In the genomic region with DNA sequence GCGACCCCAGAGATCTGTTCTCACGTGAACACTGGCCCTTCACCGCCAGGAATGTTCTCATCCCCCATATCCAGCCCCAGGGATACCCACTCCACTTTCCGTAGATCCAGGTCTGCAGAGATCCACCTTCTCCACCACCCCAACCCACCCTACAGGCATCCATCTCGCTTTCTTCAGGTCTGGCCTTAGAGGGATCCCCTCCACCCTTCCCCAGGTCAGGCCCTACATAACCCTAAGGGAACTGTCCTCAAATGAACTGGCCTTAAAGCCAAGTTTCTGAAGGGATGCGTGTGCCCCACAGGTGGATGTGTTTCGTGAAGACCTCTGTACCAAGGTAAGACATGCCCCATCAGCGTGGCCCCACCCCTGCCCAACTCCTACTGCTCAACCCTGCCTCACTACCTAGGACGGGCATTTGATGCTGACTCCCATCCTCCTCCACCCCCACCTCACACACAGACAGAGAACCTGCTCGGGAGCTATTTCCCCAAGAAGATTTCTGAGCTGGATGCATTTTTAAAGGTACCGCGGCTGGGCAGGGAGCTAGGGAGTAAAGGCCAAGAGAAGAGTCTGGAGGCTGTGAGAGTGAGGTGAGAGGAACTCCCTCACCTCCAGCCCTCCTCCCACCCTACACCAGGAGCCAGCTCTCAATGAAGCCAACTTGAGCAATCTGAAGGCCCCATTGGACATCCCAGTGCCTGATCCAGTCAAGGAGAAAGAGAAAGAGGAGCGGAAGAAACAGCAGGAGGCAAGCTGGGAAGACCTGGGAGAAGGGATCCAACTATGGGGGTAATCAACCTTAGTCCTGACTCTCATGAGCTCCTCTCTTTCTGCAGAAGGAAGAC, we compare ENCODE assay signal across 1 cellular context.
TF ChIP-seq lines count a peak whose summit lies in the region.

No MANE protein-coding gene starts in this region.

TF ChIP-seq in GM23338, 12 proteins besides CTCF, POLR2A, EP300 and RAD21:
- TF ChIP-seq, protein P1, sequence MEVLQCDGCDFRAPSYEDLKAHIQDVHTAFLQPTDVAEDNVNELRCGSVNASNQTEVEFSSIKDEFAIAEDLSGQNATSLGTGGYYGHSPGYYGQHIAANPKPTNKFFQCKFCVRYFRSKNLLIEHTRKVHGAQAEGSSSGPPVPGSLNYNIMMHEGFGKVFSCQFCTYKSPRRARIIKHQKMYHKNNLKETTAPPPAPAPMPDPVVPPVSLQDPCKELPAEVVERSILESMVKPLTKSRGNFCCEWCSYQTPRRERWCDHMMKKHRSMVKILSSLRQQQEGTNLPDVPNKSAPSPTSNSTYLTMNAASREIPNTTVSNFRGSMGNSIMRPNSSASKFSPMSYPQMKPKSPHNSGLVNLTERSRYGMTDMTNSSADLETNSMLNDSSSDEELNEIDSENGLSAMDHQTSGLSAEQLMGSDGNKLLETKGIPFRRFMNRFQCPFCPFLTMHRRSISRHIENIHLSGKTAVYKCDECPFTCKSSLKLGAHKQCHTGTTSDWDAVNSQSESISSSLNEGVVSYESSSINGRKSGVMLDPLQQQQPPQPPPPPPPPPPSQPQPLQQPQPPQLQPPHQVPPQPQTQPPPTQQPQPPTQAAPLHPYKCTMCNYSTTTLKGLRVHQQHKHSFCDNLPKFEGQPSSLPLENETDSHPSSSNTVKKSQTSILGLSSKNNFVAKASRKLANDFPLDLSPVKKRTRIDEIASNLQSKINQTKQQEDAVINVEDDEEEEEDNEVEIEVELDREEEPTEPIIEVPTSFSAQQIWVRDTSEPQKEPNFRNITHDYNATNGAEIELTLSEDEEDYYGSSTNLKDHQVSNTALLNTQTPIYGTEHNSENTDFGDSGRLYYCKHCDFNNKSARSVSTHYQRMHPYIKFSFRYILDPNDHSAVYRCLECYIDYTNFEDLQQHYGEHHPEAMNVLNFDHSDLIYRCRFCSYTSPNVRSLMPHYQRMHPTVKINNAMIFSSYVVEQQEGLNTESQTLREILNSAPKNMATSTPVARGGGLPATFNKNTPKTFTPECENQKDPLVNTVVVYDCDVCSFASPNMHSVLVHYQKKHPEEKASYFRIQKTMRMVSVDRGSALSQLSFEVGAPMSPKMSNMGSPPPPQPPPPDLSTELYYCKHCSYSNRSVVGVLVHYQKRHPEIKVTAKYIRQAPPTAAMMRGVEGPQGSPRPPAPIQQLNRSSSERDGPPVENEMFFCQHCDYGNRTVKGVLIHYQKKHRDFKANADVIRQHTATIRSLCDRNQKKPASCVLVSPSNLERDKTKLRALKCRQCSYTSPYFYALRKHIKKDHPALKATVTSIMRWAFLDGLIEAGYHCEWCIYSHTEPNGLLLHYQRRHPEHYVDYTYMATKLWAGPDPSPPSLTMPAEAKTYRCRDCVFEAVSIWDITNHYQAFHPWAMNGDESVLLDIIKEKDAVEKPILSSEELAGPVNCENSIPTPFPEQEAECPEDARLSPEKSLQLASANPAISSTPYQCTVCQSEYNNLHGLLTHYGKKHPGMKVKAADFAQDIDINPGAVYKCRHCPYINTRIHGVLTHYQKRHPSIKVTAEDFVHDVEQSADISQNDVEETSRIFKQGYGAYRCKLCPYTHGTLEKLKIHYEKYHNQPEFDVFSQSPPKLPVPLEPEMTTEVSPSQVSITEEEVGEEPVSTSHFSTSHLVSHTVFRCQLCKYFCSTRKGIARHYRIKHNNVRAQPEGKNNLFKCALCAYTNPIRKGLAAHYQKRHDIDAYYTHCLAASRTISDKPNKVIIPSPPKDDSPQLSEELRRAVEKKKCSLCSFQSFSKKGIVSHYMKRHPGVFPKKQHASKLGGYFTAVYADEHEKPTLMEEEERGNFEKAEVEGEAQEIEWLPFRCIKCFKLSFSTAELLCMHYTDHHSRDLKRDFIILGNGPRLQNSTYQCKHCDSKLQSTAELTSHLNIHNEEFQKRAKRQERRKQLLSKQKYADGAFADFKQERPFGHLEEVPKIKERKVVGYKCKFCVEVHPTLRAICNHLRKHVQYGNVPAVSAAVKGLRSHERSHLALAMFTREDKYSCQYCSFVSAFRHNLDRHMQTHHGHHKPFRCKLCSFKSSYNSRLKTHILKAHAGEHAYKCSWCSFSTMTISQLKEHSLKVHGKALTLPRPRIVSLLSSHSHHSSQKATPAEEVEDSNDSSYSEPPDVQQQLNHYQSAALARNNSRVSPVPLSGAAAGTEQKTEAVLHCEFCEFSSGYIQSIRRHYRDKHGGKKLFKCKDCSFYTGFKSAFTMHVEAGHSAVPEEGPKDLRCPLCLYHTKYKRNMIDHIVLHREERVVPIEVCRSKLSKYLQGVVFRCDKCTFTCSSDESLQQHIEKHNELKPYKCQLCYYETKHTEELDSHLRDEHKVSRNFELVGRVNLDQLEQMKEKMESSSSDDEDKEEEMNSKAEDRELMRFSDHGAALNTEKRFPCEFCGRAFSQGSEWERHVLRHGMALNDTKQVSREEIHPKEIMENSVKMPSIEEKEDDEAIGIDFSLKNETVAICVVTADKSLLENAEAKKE (CRISPR knock-in tag; IDR thresholded peaks at IDR 0.05), result no peak
